In the genomic region with DNA sequence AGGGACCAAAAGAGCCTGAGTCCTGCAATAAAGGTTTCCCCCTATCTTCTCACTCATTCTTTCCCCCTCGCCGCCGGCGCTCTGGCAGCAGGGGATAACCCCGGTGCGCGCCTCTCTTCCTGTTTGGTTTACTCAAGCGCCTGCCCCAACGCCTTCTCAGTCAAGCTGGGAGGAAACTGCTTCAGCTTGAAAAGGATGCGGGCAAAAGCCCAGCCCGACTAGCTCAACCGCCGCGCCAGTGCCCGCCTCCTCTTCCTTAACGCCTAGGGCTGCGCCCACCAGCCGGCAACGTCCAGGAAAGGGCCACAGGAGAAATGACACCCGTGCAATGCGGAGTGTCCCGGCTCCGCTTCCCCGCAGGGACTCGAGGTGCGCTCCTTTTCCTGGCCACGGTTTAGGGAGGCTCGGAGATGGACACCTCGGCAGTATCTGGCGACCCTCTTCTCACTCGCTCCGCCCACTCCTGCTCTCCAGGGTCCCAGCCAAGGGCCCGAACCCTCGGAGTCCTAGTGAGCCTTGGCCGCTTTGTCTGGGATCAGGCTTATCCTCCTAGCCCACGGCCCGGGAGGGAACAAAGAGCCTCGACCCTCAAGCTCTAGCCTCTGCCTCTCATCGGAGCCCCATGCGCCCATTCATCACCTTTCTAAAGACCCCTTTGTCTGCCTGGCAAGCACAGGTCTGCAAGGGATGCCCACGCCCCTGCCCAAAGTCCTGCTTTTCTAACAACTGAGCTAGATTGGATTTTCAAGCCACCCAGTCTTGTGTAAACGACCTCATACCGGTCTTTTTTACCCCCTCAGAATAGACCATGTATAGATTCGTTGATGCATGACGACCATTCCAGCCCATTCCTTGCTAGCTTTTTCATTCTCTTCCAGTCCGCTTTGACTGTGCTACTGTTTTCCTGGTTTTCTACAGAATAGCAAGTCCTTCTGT, we compare ENCODE assay signal across 8 cellular contexts. TPM values are rescaled to one million over a fixed set of nuclear protein-coding genes. Genes with fewer than 3 reads are reported as not detected.
DNase-seq lines count a peak whose midpoint lies in the region; TF ChIP-seq lines count a peak whose summit lies in the region.

No MANE protein-coding gene starts in this region.

- no peaks in the 10 kb centered on the region for H3K27me3 Mint-ChIP-seq in T-helper 1 cell treated with Interleukin-12 subunit alpha and Interleukin-12 subunit beta and Interleukin-4 antibody, amounts not matched to agents 30 μg/mL and 1 μg/mL, for 36 hours (ENCODE audit: low read depth)

- TF ChIP-seq CTCF in spleen (IDR thresholded peaks at IDR 0.05 in 8 of 11, conservative IDR thresholded peaks at IDR 0.05 in 3 of 11) = no peak

- H3K4me1 Mint-ChIP-seq in T-helper 1 cell treated with Interleukin-12 subunit alpha and Interleukin-12 subunit beta and Interleukin-4 antibody, amounts not matched to agents 30 μg/mL and 1 μg/mL, for 36 hours (ENCODE audit: low read depth) = peaks cover 39% of the 10 kb centered on the region

- peak in 1 of 3 donors; percentile 77 for TF ChIP-seq POLR2A in spleen (IDR thresholded peaks at IDR 0.05)

- H3K4me1 ChIP-seq in spleen = peaks cover 18 to 70% (median 53%) of the 10 kb centered on the region in 6 donors

- H3K27ac Mint-ChIP-seq in T-helper 1 cell treated with Interleukin-12 subunit alpha and Interleukin-12 subunit beta and Interleukin-4 antibody, amounts not matched to agents 30 μg/mL and 1 μg/mL, for 36 hours = peak overlapping the region; percentile 98

- peak overlapping the region; percentile 99 for H3K4me3 Mint-ChIP-seq in T-helper 1 cell treated with Interleukin-12 subunit alpha and Interleukin-12 subunit beta and Interleukin-4 antibody, amounts not matched to agents 30 μg/mL and 1 μg/mL, for 36 hours

- peaks cover 28% of the 10 kb centered on the region for H3K36me3 Mint-ChIP-seq in T-helper 1 cell treated with Interleukin-12 subunit alpha and Interleukin-12 subunit beta and Interleukin-4 antibody, amounts not matched to agents 30 μg/mL and 1 μg/mL, for 36 hours (ENCODE audit: low read depth)

- peak overlapping the region; percentile 88 to 97 (median 94) for H3K27ac ChIP-seq in spleen

- H3K36me3 ChIP-seq in spleen = peaks cover 0 to 4% (median 0%) of the 10 kb centered on the region in 6 donors

- no peaks in the 10 kb centered on the region for H3K27me3 ChIP-seq in spleen (replicated peaks in 1 of 7)

- H3K9me3 ChIP-seq in spleen = no peaks in the 10 kb centered on the region

- 0 to 1% (median 0%) methylated on average over 37 to 46 of the region's 46 CpGs for WGBS in spleen, 5 donors

- DNase-seq in ELR (ENCODE audit: low read depth) (peak; percentile 85), GOT3 (lab: John Stamatoyannopoulos, UW) (peak; percentile 39), MV-4-11 (lab: John Stamatoyannopoulos, UW) (peak; percentile 94), astrocyte of the hippocampus (ENCODE audit: low read depth, low spot score) (peak; percentile 78), iPS-NIHi11 (ENCODE audit: low spot score) (peak; percentile 46), spleen (peak; percentile 97), cerebellar cortex (ENCODE audit: low spot score) (no peak)

- H3K9me3 Mint-ChIP-seq in T-helper 1 cell treated with Interleukin-12 subunit alpha and Interleukin-12 subunit beta and Interleukin-4 antibody, amounts not matched to agents 30 μg/mL and 1 μg/mL, for 36 hours = no peaks in the 10 kb centered on the region

- intact Hi-C loops in spleen (cut with DNase I; ENCODE audit: low total_unique reads) = loop anchor here (5.0 to 10.0 kb wide), 3 partner anchors 56 to 369 kb away; no protein-coding TSS in a partner anchor

- peak overlapping the region; percentile 69 to 88 (median 74) for H3K4me3 ChIP-seq in spleen

RNA-seq across cellular contexts. Expression of a gene that starts 2.0 kb away (rescaled TPM):
- total RNA-seq in spleen = 10 to 100 TPM; 37.0 to 56.1 (median 48.2) TPM
- 1 to 10 TPM; 6.5 to 8.3 (median 6.9) TPM for polyA plus RNA-seq in spleen
